Comparison of ENCODE assay signal across 8 cellular contexts in genomic region chr4:185134176-185134869, GRCh38. TPM values are rescaled to one million over a fixed set of nuclear protein-coding genes. Genes with fewer than 3 reads are reported as not detected.
DNase-seq lines count a peak whose midpoint lies in the region; ATAC-seq and TF ChIP-seq lines count a peak whose summit lies in the region.

No MANE protein-coding gene starts in this region.

- H3K4me1 ChIP-seq in Panc1 (ENCODE audit: control insufficient read depth, insufficient read depth, low read length) (no peaks in the 10 kb centered on the region), mesenchymal stem cell (ENCODE audit: control insufficient read depth, insufficient read depth, low read depth, low read length) (no peaks in the 10 kb centered on the region)

- ATAC-seq in GM18505 (IDR thresholded peaks at IDR 0.05; ENCODE audit: unreplicated experiment) = peak; percentile 52
- peak; percentile 77 for ATAC-seq in HG03442 (IDR thresholded peaks at IDR 0.05; ENCODE audit: unreplicated experiment)
- ATAC-seq in Panc1 = peak; percentile 90
- ATAC-seq in effector memory CD8-positive, alpha-beta T cell (replicated peaks) = peak; percentile 80

- CTCF ChIA-PET in Panc1 (lab: Charles Lee) = interaction anchor here (0.7 to 1.4 kb wide), 6 partner anchors 20 to 389 kb away, joined by 3 to 12 read pairs (median 4); partner anchors contain the start of gene HELT
- CTCF ChIA-PET in activated naive CD4-positive, alpha-beta T cell treated with anti-CD3 and anti-CD28 coated beads for 36 hours (lab: Charles Lee) = interaction anchor here (0.6 to 3.0 kb wide), 17 partner anchors 9 to 462 kb away, joined by 3 to 24 read pairs (median 5); partner anchors contain the start of gene SLC25A4

- no peak overlapping the region for H2BK12ac ChIP-seq in mesenchymal stem cell (ENCODE audit: low read length in 2 of 2)

- H3K27ac ChIP-seq in Panc1 (ENCODE audit: low read length) (no peak overlapping the region), mesenchymal stem cell (ENCODE audit: low read length, poor library complexity, severe bottlenecking) (no peak overlapping the region)

- H2BK15ac ChIP-seq in mesenchymal stem cell (ENCODE audit: low read depth, poor library complexity, severe bottlenecking) = no peak overlapping the region

- H4K8ac ChIP-seq in mesenchymal stem cell (ENCODE audit: low read length) = no peak overlapping the region

- H3K36me3 ChIP-seq in Panc1 (ENCODE audit: control insufficient read depth, insufficient read depth, low read length) (no peaks in the 10 kb centered on the region), mesenchymal stem cell (ENCODE audit: control insufficient read depth in 1 of 2, insufficient read depth in 2 of 2, low read depth in 1 of 2, low read length in 2 of 2) (no peaks in the 10 kb centered on the region)

- H3K36me3 Mint-ChIP-seq in effector memory CD8-positive, alpha-beta T cell (ENCODE audit: insufficient read depth) = peaks cover 4% of the 10 kb centered on the region
- H3K36me3 Mint-ChIP-seq in activated T-helper 2 cell treated with anti-CD3 and anti-CD28 coated beads, Interferon-gamma antibody, Interleukin-2, Interleukin-4, amounts not matched to agents 10 μg/mL and 5 μg/mL and 100 μg/mL, durations not matched to agents 14 hours and 24 hours and 36 hours (ENCODE audit: low read depth) = no peaks in the 10 kb centered on the region
- no peaks in the 10 kb centered on the region for H3K36me3 Mint-ChIP-seq in activated naive CD4-positive, alpha-beta T cell treated with anti-CD3 and anti-CD28 coated beads for 36 hours (ENCODE audit: low read depth)

- peaks cover 22 to 45% of the 10 kb centered on the region in 2 donors for H3K27me3 Mint-ChIP-seq in effector memory CD8-positive, alpha-beta T cell
- peaks cover 40% of the 10 kb centered on the region for H3K27me3 Mint-ChIP-seq in activated T-helper 2 cell treated with anti-CD3 and anti-CD28 coated beads, Interferon-gamma antibody, Interleukin-2, Interleukin-4, amounts not matched to agents 10 μg/mL and 5 μg/mL and 100 μg/mL, durations not matched to agents 14 hours and 24 hours and 36 hours (ENCODE audit: low read depth)
- peaks cover 20% of the 10 kb centered on the region for H3K27me3 Mint-ChIP-seq in activated naive CD4-positive, alpha-beta T cell treated with anti-CD3 and anti-CD28 coated beads for 36 hours (ENCODE audit: low read depth)

- peak; percentile 65; the same call in 1 of the 2 replicates for TF ChIP-seq CTCF in Panc1 (IDR thresholded peaks at IDR 0.05)

- intact Hi-C loops in Panc1 (cut with micrococcal nuclease; ENCODE audit: unreplicated experiment) = loop anchor here (1.0 to 2.0 kb wide), 2 partner anchors 96 to 129 kb away; no protein-coding TSS in a partner anchor
- intact Hi-C loops in activated T-helper 2 cell treated with anti-CD3 and anti-CD28 coated beads, Interferon-gamma antibody, Interleukin-2, Interleukin-4, amounts not matched to agents 10 μg/mL and 5 μg/mL and 100 μg/mL, durations not matched to agents 14 hours and 24 hours and 36 hours (cut with micrococcal nuclease) = loop anchor here (1.0 to 10.0 kb wide), 2 partner anchors 95 to 130 kb away; no protein-coding TSS in a partner anchor
- intact Hi-C loops in activated naive CD4-positive, alpha-beta T cell treated with anti-CD3 and anti-CD28 coated beads for 36 hours (cut with micrococcal nuclease) = loop anchor here (1.0 to 10.0 kb wide), 6 partner anchors 95 to 870 kb away; no protein-coding TSS in a partner anchor

- in situ Hi-C loops in Panc1 (cut with HindIII; ENCODE audit: low pct_unique_long_range_greater_than_20kb, low sequenced_read_pairs) = no loop called here

- no peak overlapping the region for H4K91ac ChIP-seq in mesenchymal stem cell (ENCODE audit: low read length)

- no peak overlapping the region for H2AK5ac ChIP-seq in mesenchymal stem cell (ENCODE audit: low read length, severe bottlenecking)

- H3K27ac Mint-ChIP-seq in effector memory CD8-positive, alpha-beta T cell = no peak overlapping the region
- H3K27ac Mint-ChIP-seq in activated T-helper 2 cell treated with anti-CD3 and anti-CD28 coated beads, Interferon-gamma antibody, Interleukin-2, Interleukin-4, amounts not matched to agents 10 μg/mL and 5 μg/mL and 100 μg/mL, durations not matched to agents 14 hours and 24 hours and 36 hours = no peak overlapping the region
- H3K27ac Mint-ChIP-seq in activated naive CD4-positive, alpha-beta T cell treated with anti-CD3 and anti-CD28 coated beads for 36 hours = no peak overlapping the region

- H3K9me3 ChIP-seq in Panc1 (ENCODE audit: control insufficient read depth, insufficient read depth, low read depth, low read length) (no peaks in the 10 kb centered on the region), mesenchymal stem cell (ENCODE audit: control insufficient read depth, low read length) (no peaks in the 10 kb centered on the region)

- H3K4me3 ChIP-seq in Panc1 (ENCODE audit: low read depth in 2 of 2, low read length in 2 of 2) (no peak overlapping the region), mesenchymal stem cell (ENCODE audit: insufficient read depth in 1 of 2, low read depth in 1 of 2, low read length in 2 of 2) (no peak overlapping the region)

- H3K4ac ChIP-seq in mesenchymal stem cell (ENCODE audit: low read depth in 1 of 2, low read length in 2 of 2) = no peak overlapping the region

- H2AFZ ChIP-seq in mesenchymal stem cell (ENCODE audit: low read depth, low read length) = no peak overlapping the region

- no peaks in the 10 kb centered on the region for H3K4me1 Mint-ChIP-seq in effector memory CD8-positive, alpha-beta T cell (ENCODE audit: low read depth in 2 of 2)
- H3K4me1 Mint-ChIP-seq in activated T-helper 2 cell treated with anti-CD3 and anti-CD28 coated beads, Interferon-gamma antibody, Interleukin-2, Interleukin-4, amounts not matched to agents 10 μg/mL and 5 μg/mL and 100 μg/mL, durations not matched to agents 14 hours and 24 hours and 36 hours (ENCODE audit: low read depth) = no peaks in the 10 kb centered on the region
- no peaks in the 10 kb centered on the region for H3K4me1 Mint-ChIP-seq in activated naive CD4-positive, alpha-beta T cell treated with anti-CD3 and anti-CD28 coated beads for 36 hours (ENCODE audit: low read depth)

- no peak overlapping the region for H2BK120ac ChIP-seq in mesenchymal stem cell (ENCODE audit: low read depth, low read length)

- no peak overlapping the region for H3K4me2 ChIP-seq in mesenchymal stem cell (ENCODE audit: low read length, poor library complexity, severe bottlenecking)

- no peak overlapping the region for H2BK5ac ChIP-seq in mesenchymal stem cell (ENCODE audit: low read depth, low read length, poor library complexity, severe bottlenecking)

- no peak for TF ChIP-seq POLR2A in GM18505 (IDR thresholded peaks at IDR 0.05; ENCODE audit: borderline replicate concordance, extremely low read depth, insufficient read depth, insufficient read length)

- H3K23ac ChIP-seq in mesenchymal stem cell (ENCODE audit: low read length in 2 of 2) = no peak overlapping the region

- H3K27me3 ChIP-seq in Panc1 (ENCODE audit: control insufficient read depth, insufficient read depth, low read length) (no peaks in the 10 kb centered on the region), mesenchymal stem cell (ENCODE audit: control insufficient read depth in 1 of 2, insufficient read depth in 1 of 2, low read length in 2 of 2) (peaks cover 0 to 4% of the 10 kb centered on the region in 2 experiments)

- H3K18ac ChIP-seq in mesenchymal stem cell (ENCODE audit: low read depth in 1 of 2, low read length in 2 of 2) = no peak overlapping the region

- no peak overlapping the region for H3K9ac ChIP-seq in mesenchymal stem cell (ENCODE audit: low read length)

- no peaks in the 10 kb centered on the region for H3K9me3 Mint-ChIP-seq in effector memory CD8-positive, alpha-beta T cell
- H3K9me3 Mint-ChIP-seq in activated T-helper 2 cell treated with anti-CD3 and anti-CD28 coated beads, Interferon-gamma antibody, Interleukin-2, Interleukin-4, amounts not matched to agents 10 μg/mL and 5 μg/mL and 100 μg/mL, durations not matched to agents 14 hours and 24 hours and 36 hours = no peaks in the 10 kb centered on the region
- H3K9me3 Mint-ChIP-seq in activated naive CD4-positive, alpha-beta T cell treated with anti-CD3 and anti-CD28 coated beads for 36 hours = no peaks in the 10 kb centered on the region

- DNase-seq in AML-193 (lab: John Stamatoyannopoulos, UW) = peak; percentile 36 to 48
- DNase-seq in Panc1 (ENCODE audit: low read depth, low spot score) = no peak
- DNase-seq in effector memory CD8-positive, alpha-beta T cell = peak in 1 of 3 experiments; percentile 12
- DNase-seq in mesenchymal stem cell = peak; percentile 59
- DNase-seq in activated T-helper 2 cell treated with anti-CD3 and anti-CD28 coated beads, Interferon-gamma antibody, Interleukin-2, Interleukin-4, amounts not matched to agents 10 μg/mL and 5 μg/mL and 100 μg/mL, durations not matched to agents 14 hours and 24 hours and 36 hours (ENCODE audit: low spot score) = no peak
- DNase-seq in activated naive CD4-positive, alpha-beta T cell treated with anti-CD3 and anti-CD28 coated beads for 36 hours = no peak

- POLR2A ChIA-PET in Panc1 (lab: Charles Lee) = no interaction called here

- no peak overlapping the region for H3K14ac ChIP-seq in mesenchymal stem cell (ENCODE audit: low read length in 2 of 2)

- no peak overlapping the region for H3K4me3 Mint-ChIP-seq in effector memory CD8-positive, alpha-beta T cell
- H3K4me3 Mint-ChIP-seq in activated T-helper 2 cell treated with anti-CD3 and anti-CD28 coated beads, Interferon-gamma antibody, Interleukin-2, Interleukin-4, amounts not matched to agents 10 μg/mL and 5 μg/mL and 100 μg/mL, durations not matched to agents 14 hours and 24 hours and 36 hours (ENCODE audit: low read depth) = no peak overlapping the region
- H3K4me3 Mint-ChIP-seq in activated naive CD4-positive, alpha-beta T cell treated with anti-CD3 and anti-CD28 coated beads for 36 hours = no peak overlapping the region

- no TSS peak for BruUV-seq in Panc1 (replicated peaks; lab: Mats Ljungman, UMichigan)

- no peaks in the 10 kb centered on the region for H3K79me1 ChIP-seq in mesenchymal stem cell (replicated peaks; ENCODE audit: low read length, poor library complexity, severe bottlenecking)

- 20% methylated on average over 2 of the region's 3 CpGs for WGBS in mesenchymal stem cell

RNA-seq across cellular contexts. Expression of gene SLC25A4, which starts 8.7 kb away (rescaled TPM):
- total RNA-seq in Panc1 (2021; ENCODE audit: unreplicated experiment) = 18.6 TPM
- 26.4 TPM for polyA plus RNA-seq in Panc1 (2012; ENCODE audit: insufficient read length)
- 4.7 TPM for polyA plus RNA-seq in mesenchymal stem cell (2013, experiment 1 of 2)
- 5.0 TPM for polyA plus RNA-seq in mesenchymal stem cell (2013, experiment 2 of 2)
- total RNA-seq in activated T-helper 2 cell treated with anti-CD3 and anti-CD28 coated beads, Interferon-gamma antibody, Interleukin-2, Interleukin-4, amounts not matched to agents 10 μg/mL and 5 μg/mL and 100 μg/mL, durations not matched to agents 14 hours and 24 hours and 36 hours = 5.0 and 6.0 TPM in 2 replicates
- 1 to 10 TPM; 4.3 to 5.0 TPM for total RNA-seq in activated naive CD4-positive, alpha-beta T cell treated with anti-CD3 and anti-CD28 coated beads for 36 hours

Comparison
In these comparisons a context has a peak if more than half of its experiments do, and no peak if none do; other contexts are left out.
1. DNase-seq: peak in AML-193 (2 of 2) and mesenchymal stem cell (single experiment); none in Panc1 (single experiment), activated T-helper 2 cell treated with anti-CD3 and anti-CD28 coated beads, Interferon-gamma antibody, Interleukin-2, Interleukin-4, amounts not matched to agents 10 μg/mL and 5 μg/mL and 100 μg/mL, durations not matched to agents 14 hours and 24 hours and 36 hours (single experiment) and activated naive CD4-positive, alpha-beta T cell treated with anti-CD3 and anti-CD28 coated beads for 36 hours (single experiment).
2. Peak in every context shown above with its lines, with median percentiles within 50 percentile points of each other: ATAC-seq.